In genomic region chr12:100987552-100988277, GRCh38 we compare ENCODE assay signal across 9 cellular contexts.
DNase-seq lines count a peak whose midpoint lies in the region; ATAC-seq and TF ChIP-seq lines count a peak whose summit lies in the region.
"Had no signal": no experiment of that assay in that cellular context is flagged by ENCODE, and none has a peak within 500 bp of the region (broad histone marks: within the 10 kb centered on the region; RNA-seq: fewer than 3 reads in every experiment).

No MANE protein-coding gene starts in this region.

- H3K36me3 Mint-ChIP-seq in activated CD8-positive, alpha-beta T cell treated with anti-CD3 and anti-CD28 coated beads for 36 hours (ENCODE audit: low read depth) = no peaks in the 10 kb centered on the region
- H3K36me3 Mint-ChIP-seq in activated CD8-positive, alpha-beta T cell treated with anti-CD3 and anti-CD28 coated beads, Interleukin-2, amount 10 ng/mL, durations not matched to agents 7 days and 5 days (ENCODE audit: low read depth) = no peaks in the 10 kb centered on the region

- H3K4me1 ChIP-seq in iPS-18a (ENCODE audit: control insufficient read depth, low read depth, low read length) (peaks cover 21% of the 10 kb centered on the region), right cardiac atrium (ENCODE audit: control insufficient read depth, insufficient read depth, low read length) (peaks cover 2% of the 10 kb centered on the region)

- no peaks in the 10 kb centered on the region for H3K36me3 ChIP-seq in iPS-18a (ENCODE audit: control insufficient read depth, low read depth, low read length)

- intact Hi-C loops in activated CD8-positive, alpha-beta T cell treated with anti-CD3 and anti-CD28 coated beads for 36 hours (cut with micrococcal nuclease) = no loop called here
- intact Hi-C loops in right cardiac atrium (cut with DNase I) = no loop called here

- H3K27ac Mint-ChIP-seq in activated CD8-positive, alpha-beta T cell treated with anti-CD3 and anti-CD28 coated beads for 36 hours = no peak overlapping the region
- no peak overlapping the region for H3K27ac Mint-ChIP-seq in activated CD8-positive, alpha-beta T cell treated with anti-CD3 and anti-CD28 coated beads, Interleukin-2, amount 10 ng/mL, durations not matched to agents 7 days and 5 days

- H3K9me3 Mint-ChIP-seq in activated CD8-positive, alpha-beta T cell treated with anti-CD3 and anti-CD28 coated beads for 36 hours = no peaks in the 10 kb centered on the region
- H3K9me3 Mint-ChIP-seq in activated CD8-positive, alpha-beta T cell treated with anti-CD3 and anti-CD28 coated beads, Interleukin-2, amount 10 ng/mL, durations not matched to agents 7 days and 5 days (ENCODE audit: insufficient read depth) = no peaks in the 10 kb centered on the region

- TF ChIP-seq CTCF in activated CD8-positive, alpha-beta T cell treated with anti-CD3 and anti-CD28 coated beads for 36 hours (IDR thresholded peaks at IDR 0.05) = no peak
- peak; percentile 38 for TF ChIP-seq CTCF in HL-60 (IDR thresholded peaks at IDR 0.05; ENCODE audit: insufficient read depth, low read length)

- no peaks in the 10 kb centered on the region for H3K9me3 ChIP-seq in iPS-18a (ENCODE audit: control insufficient read depth, low read depth, low read length)
- H3K9me3 ChIP-seq in right cardiac atrium (ENCODE audit: control insufficient read depth, low read length) = no peaks in the 10 kb centered on the region

- no peak for ATAC-seq in activated CD8-positive, alpha-beta T cell treated with anti-CD3 and anti-CD28 coated beads for 36 hours
- no peak for ATAC-seq in activated CD8-positive, alpha-beta T cell treated with anti-CD3 and anti-CD28 coated beads, Interleukin-2, amount 10 ng/mL, durations not matched to agents 7 days and 5 days
- peak; percentile 98 for ATAC-seq in GM21717 (IDR thresholded peaks at IDR 0.05; ENCODE audit: unreplicated experiment)
- ATAC-seq in right cardiac atrium = no peak

- H3K27me3 ChIP-seq in HL-60 (ENCODE audit: insufficient read depth, poor library complexity, severe bottlenecking) (no peaks in the 10 kb centered on the region), iPS-18a (ENCODE audit: control insufficient read depth, insufficient read depth, low read length) (no peaks in the 10 kb centered on the region), right cardiac atrium (ENCODE audit: control insufficient read depth, insufficient read depth) (no peaks in the 10 kb centered on the region)

- H3K27ac ChIP-seq in HL-60 (replicated peaks) (no peak overlapping the region), iPS-18a (ENCODE audit: low read length) (peak overlapping the region; percentile 83), right cardiac atrium (ENCODE audit: low read length) (no peak overlapping the region)
- H3K27ac ChIP-seq: epithelial cell of prostate had no signal

- CTCF ChIA-PET in activated CD8-positive, alpha-beta T cell treated with anti-CD3 and anti-CD28 coated beads for 36 hours (lab: Charles Lee) = no interaction called here
- CTCF ChIA-PET in activated CD8-positive, alpha-beta T cell treated with anti-CD3 and anti-CD28 coated beads, Interleukin-2, amount 10 ng/mL, durations not matched to agents 7 days and 5 days (lab: Charles Lee) = no interaction called here

- peak overlapping the region; percentile 49 for H3K9ac ChIP-seq in iPS-18a (ENCODE audit: low read length)

- POLR2A ChIA-PET in activated CD8-positive, alpha-beta T cell treated with anti-CD3 and anti-CD28 coated beads for 36 hours (lab: Charles Lee) = no interaction called here
- POLR2A ChIA-PET in activated CD8-positive, alpha-beta T cell treated with anti-CD3 and anti-CD28 coated beads, Interleukin-2, amount 10 ng/mL, durations not matched to agents 7 days and 5 days (lab: Charles Lee) = no interaction called here

- 44% methylated on average over 4 of the region's 4 CpGs for WGBS in right cardiac atrium

- H3K4me3 ChIP-seq in HL-60 (replicated peaks; ENCODE audit: insufficient read depth, low read length) (no peak overlapping the region), iPS-18a (ENCODE audit: low read length) (peak overlapping the region; percentile 32), right cardiac atrium (ENCODE audit: low read length) (no peak overlapping the region)

- H3K4me1 Mint-ChIP-seq in activated CD8-positive, alpha-beta T cell treated with anti-CD3 and anti-CD28 coated beads for 36 hours (ENCODE audit: low read depth) = no peaks in the 10 kb centered on the region
- H3K4me1 Mint-ChIP-seq in activated CD8-positive, alpha-beta T cell treated with anti-CD3 and anti-CD28 coated beads, Interleukin-2, amount 10 ng/mL, durations not matched to agents 7 days and 5 days (ENCODE audit: low read depth) = no peaks in the 10 kb centered on the region

- peaks cover 2% of the 10 kb centered on the region for H3K27me3 Mint-ChIP-seq in activated CD8-positive, alpha-beta T cell treated with anti-CD3 and anti-CD28 coated beads for 36 hours
- no peaks in the 10 kb centered on the region for H3K27me3 Mint-ChIP-seq in activated CD8-positive, alpha-beta T cell treated with anti-CD3 and anti-CD28 coated beads, Interleukin-2, amount 10 ng/mL, durations not matched to agents 7 days and 5 days (ENCODE audit: low read depth)

- no peak overlapping the region for H3K4me3 Mint-ChIP-seq in activated CD8-positive, alpha-beta T cell treated with anti-CD3 and anti-CD28 coated beads for 36 hours
- H3K4me3 Mint-ChIP-seq in activated CD8-positive, alpha-beta T cell treated with anti-CD3 and anti-CD28 coated beads, Interleukin-2, amount 10 ng/mL, durations not matched to agents 7 days and 5 days = no peak overlapping the region

- peak; percentile 3 for DNase-seq in activated CD8-positive, alpha-beta T cell treated with anti-CD3 and anti-CD28 coated beads for 36 hours
- DNase-seq in activated CD8-positive, alpha-beta T cell treated with anti-CD3 and anti-CD28 coated beads, Interleukin-2, amount 10 ng/mL, durations not matched to agents 7 days and 5 days = no peak
- DNase-seq in HL-60 (ENCODE audit: low read depth in 1 of 2, low spot score in 1 of 2) = peak; percentile 44 to 68
- peak; percentile 66 for DNase-seq in SW480 (ENCODE audit: low spot score)
- no peak for DNase-seq in GOT3 (lab: John Stamatoyannopoulos, UW)
- no peak for DNase-seq in right cardiac atrium

Comparison
In these comparisons a context has a peak if more than half of its experiments do, and no peak if none do; other contexts are left out.
1. DNase-seq: peak in activated CD8-positive, alpha-beta T cell treated with anti-CD3 and anti-CD28 coated beads for 36 hours (single experiment), HL-60 (2 of 2) and SW480 (single experiment); none in activated CD8-positive, alpha-beta T cell treated with anti-CD3 and anti-CD28 coated beads, Interleukin-2, amount 10 ng/mL, durations not matched to agents 7 days and 5 days (single experiment), GOT3 (single experiment) and right cardiac atrium (0 of 3).